ENCODE assay signal across 1 cellular context in genomic region chr10:48400850-48401220, GRCh38.
TF ChIP-seq lines count a peak whose summit lies in the region.

No MANE protein-coding gene starts in this region.

TF ChIP-seq in GM12878, 131 proteins besides CTCF, POLR2A, EP300 and RAD21 (continued from another document):
- TF ChIP-seq SP1 (IDR thresholded peaks at IDR 0.05; ENCODE audit: low read depth, low read length) (no peak), SREBF2 (IDR thresholded peaks at IDR 0.05; ENCODE audit: low read length) (no peak), RAD51 (IDR thresholded peaks at IDR 0.05) (no peak), MYC (IDR thresholded peaks at IDR 0.05; ENCODE audit: insufficient read depth, insufficient read length, insufficient replicate concordance, low read length, severe bottlenecking) (no peak), ATF2 (IDR thresholded peaks at IDR 0.05; ENCODE audit: low read length) (no peak)
- TF ChIP-seq, protein P1, sequence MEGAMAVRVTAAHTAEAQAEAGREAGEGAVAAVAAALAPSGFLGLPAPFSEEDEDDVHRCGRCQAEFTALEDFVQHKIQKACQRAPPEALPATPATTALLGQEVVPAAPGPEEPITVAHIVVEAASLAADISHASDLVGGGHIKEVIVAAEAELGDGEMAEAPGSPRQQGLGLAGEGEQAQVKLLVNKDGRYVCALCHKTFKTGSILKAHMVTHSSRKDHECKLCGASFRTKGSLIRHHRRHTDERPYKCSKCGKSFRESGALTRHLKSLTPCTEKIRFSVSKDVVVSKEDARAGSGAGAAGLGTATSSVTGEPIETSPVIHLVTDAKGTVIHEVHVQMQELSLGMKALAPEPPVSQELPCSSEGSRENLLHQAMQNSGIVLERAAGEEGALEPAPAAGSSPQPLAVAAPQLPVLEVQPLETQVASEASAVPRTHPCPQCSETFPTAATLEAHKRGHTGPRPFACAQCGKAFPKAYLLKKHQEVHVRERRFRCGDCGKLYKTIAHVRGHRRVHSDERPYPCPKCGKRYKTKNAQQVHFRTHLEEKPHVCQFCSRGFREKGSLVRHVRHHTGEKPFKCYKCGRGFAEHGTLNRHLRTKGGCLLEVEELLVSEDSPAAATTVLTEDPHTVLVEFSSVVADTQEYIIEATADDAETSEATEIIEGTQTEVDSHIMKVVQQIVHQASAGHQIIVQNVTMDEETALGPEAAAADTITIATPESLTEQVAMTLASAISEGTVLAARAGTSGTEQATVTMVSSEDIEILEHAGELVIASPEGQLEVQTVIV (IDR thresholded peaks at IDR 0.05; ENCODE audit: borderline replicate concordance, partially characterized antibody), result no peak
TF ChIP-seq in GM12878: peak in this region for 0.
